In the genomic region with DNA sequence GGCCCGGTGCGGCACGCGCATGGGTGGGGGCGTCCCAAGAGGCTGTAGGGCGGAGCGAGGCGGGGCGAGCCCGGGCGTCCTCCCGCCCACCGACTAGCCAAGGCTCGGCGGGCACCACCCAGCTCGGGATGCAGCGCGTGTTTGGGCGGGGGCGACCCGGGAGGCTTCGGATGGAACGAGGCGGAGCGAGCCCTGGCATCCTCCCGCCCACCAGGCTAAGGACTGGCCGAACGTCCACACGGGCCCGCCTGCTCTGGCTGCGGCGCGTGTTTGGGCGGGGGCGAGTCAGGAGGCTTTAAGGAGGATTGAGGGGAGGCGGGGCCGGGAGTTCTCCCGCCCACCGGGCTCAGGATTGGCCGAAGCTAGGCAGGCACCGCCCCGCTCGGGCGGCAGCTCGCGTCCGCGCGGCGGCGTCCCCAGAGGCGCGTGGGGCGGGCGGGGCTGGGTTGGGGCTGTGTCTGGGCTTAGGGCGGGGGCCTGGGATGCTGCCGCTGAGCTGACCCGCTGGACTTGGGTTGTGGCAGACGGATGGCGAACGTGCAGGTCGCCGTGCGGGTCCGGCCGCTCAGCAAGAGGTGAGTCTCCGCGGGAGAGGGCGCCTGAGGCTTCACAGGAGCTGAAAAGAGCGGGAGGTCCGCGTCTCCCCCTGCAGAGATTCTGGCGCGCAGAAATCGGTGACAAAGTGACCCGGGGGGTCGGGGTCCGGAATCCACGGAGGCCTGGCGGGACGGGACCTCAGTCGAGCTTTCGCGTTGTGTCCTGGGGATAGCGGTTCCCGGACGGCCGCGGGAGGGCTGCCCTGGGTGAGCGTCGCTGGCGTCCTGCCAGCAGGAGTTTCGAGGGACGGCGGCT, we compare ENCODE assay signal across 8 cellular contexts. TPM values are rescaled to one million over a fixed set of nuclear protein-coding genes. Genes with fewer than 3 reads are reported as not detected.
A peak's percentile ranks its signal among the peaks of the same experiment; 100 is the strongest.
DNase-seq lines count a peak whose midpoint lies in the region; ATAC-seq and TF ChIP-seq lines count a peak whose summit lies in the region.

A gene (plus strand): TSS at position 419 of the 852 bp plus-strand sequence. CDS start 110 bp downstream, at position 529.

- POLR2A ChIA-PET in naive thymus-derived CD8-positive, alpha-beta T cell (lab: Charles Lee) = interaction anchor here (0.6 to 2.9 kb wide), 14 partner anchors 8 to 302 kb away, joined by 3 to 14 read pairs (median 4); a partner anchor contains a TSS

- H3K4me1 Mint-ChIP-seq in naive thymus-derived CD8-positive, alpha-beta T cell = peaks cover 11 to 33% (median 32%) of the 10 kb centered on the region in 4 donors
- H3K4me1 Mint-ChIP-seq in stimulated activated naive B cell treated with anti-CD40 and anti-IgM and Interleukin-4, amounts not matched to agents 10 μg/mL and 1 μg/mL and 100 μg/mL, for 72 hours = peaks cover 24 to 32% of the 10 kb centered on the region in 2 donors

- peaks cover 0 to 3% (median 0%) of the 10 kb centered on the region in 3 donors for H3K36me3 Mint-ChIP-seq in naive thymus-derived CD8-positive, alpha-beta T cell
- H3K36me3 Mint-ChIP-seq in stimulated activated naive B cell treated with anti-CD40 and anti-IgM and Interleukin-4, amounts not matched to agents 10 μg/mL and 1 μg/mL and 100 μg/mL, for 72 hours = peaks cover 2% of the 10 kb centered on the region in 2 donors

- peak within 1 kb of the TSS; percentile 68 for H3K4me3 ChIP-seq in LNCaP clone FGC (ENCODE audit: low read depth, low read length)
- H3K4me3 ChIP-seq in fibroblast of mammary gland (ENCODE audit: control insufficient read depth, low read depth, low read length) = peak within 1 kb of the TSS; percentile 81

- peak within 1 kb of the TSS; percentile 87 to 97 (median 92) for H3K4me3 Mint-ChIP-seq in naive thymus-derived CD8-positive, alpha-beta T cell
- peak within 1 kb of the TSS; percentile 97 for H3K4me3 Mint-ChIP-seq in stimulated activated naive B cell treated with anti-CD40 and anti-IgM and Interleukin-4, amounts not matched to agents 10 μg/mL and 1 μg/mL and 100 μg/mL, for 72 hours

- peaks cover 0 to 10% (median 0%) of the 10 kb centered on the region in 5 donors for H3K27me3 Mint-ChIP-seq in naive thymus-derived CD8-positive, alpha-beta T cell
- H3K27me3 Mint-ChIP-seq in stimulated activated naive B cell treated with anti-CD40 and anti-IgM and Interleukin-4, amounts not matched to agents 10 μg/mL and 1 μg/mL and 100 μg/mL, for 72 hours = peaks cover 5 to 7% of the 10 kb centered on the region in 2 donors

- DNase-seq in EL (peak; percentile 99), H4 (ENCODE audit: low spot score) (peak; percentile 97), LNCaP clone FGC (ENCODE audit: low read depth) (peak; percentile 95), RPMI8226 (peak; percentile 95), fibroblast of mammary gland (ENCODE audit: low read depth) (peak; percentile 97)
- DNase-seq in activated T-helper 1 cell treated with anti-CD3 and anti-CD28 coated beads, Interleukin-2, amount 50 U/mL, for 16 hours (ENCODE audit: low read depth in 1 of 2, low spot score in 1 of 2) = peak; percentile 84 to 91
- peak; percentile 88 to 98 (median 92) for DNase-seq in naive thymus-derived CD8-positive, alpha-beta T cell
- peak; percentile 96 for DNase-seq in stimulated activated naive B cell treated with anti-CD40 and anti-IgM and Interleukin-4, amounts not matched to agents 10 μg/mL and 1 μg/mL and 100 μg/mL, for 72 hours

- no peak for TF ChIP-seq CTCF in LNCaP clone FGC (IDR thresholded peaks at IDR 0.05; ENCODE audit: control insufficient read depth, extremely low read depth, insufficient read depth)
- no peak for TF ChIP-seq CTCF in fibroblast of mammary gland (conservative IDR thresholded peaks at IDR 0.05; ENCODE audit: control insufficient read depth, insufficient read depth, low read depth, low read length)

- ATAC-seq in naive thymus-derived CD8-positive, alpha-beta T cell = peak; percentile 89 to 94
- peak; percentile 91 to 95 for ATAC-seq in stimulated activated naive B cell treated with anti-CD40 and anti-IgM and Interleukin-4, amounts not matched to agents 10 μg/mL and 1 μg/mL and 100 μg/mL, for 72 hours (replicated peaks)

- no peaks in the 10 kb centered on the region for H3K9me3 Mint-ChIP-seq in naive thymus-derived CD8-positive, alpha-beta T cell
- no peaks in the 10 kb centered on the region for H3K9me3 Mint-ChIP-seq in stimulated activated naive B cell treated with anti-CD40 and anti-IgM and Interleukin-4, amounts not matched to agents 10 μg/mL and 1 μg/mL and 100 μg/mL, for 72 hours

- H3K27ac Mint-ChIP-seq in naive thymus-derived CD8-positive, alpha-beta T cell = peak within 1 kb of the TSS; percentile 13 to 94 (median 86)
- peak within 1 kb of the TSS; percentile 81 for H3K27ac Mint-ChIP-seq in stimulated activated naive B cell treated with anti-CD40 and anti-IgM and Interleukin-4, amounts not matched to agents 10 μg/mL and 1 μg/mL and 100 μg/mL, for 72 hours

RNA-seq across cellular contexts. Expression of the gene that starts here (rescaled TPM):
- 0.70 and 0.88 TPM in 2 replicates for total RNA-seq in H4 (2014; rRNA removed; shearing (Covaris generic))
- total RNA-seq in naive thymus-derived CD8-positive, alpha-beta T cell = 10 to 100 TPM; 12.5 to 13.7 TPM
- polyA plus RNA-seq in naive thymus-derived CD8-positive, alpha-beta T cell = under 1 TPM; 0.10 to 0.53 (median 0.33) TPM

Comparison
In these comparisons a context has a peak if more than half of its experiments do, and no peak if none do; other contexts are left out.
1. Peak in every context shown above with its lines: DNase-seq, ATAC-seq and H3K4me3 ChIP-seq.
2. Peak in DNase-seq in H4; RNA of the gene not detected or under 1 TPM.